1 cellular context compared by ENCODE assay signal in the genomic region with DNA sequence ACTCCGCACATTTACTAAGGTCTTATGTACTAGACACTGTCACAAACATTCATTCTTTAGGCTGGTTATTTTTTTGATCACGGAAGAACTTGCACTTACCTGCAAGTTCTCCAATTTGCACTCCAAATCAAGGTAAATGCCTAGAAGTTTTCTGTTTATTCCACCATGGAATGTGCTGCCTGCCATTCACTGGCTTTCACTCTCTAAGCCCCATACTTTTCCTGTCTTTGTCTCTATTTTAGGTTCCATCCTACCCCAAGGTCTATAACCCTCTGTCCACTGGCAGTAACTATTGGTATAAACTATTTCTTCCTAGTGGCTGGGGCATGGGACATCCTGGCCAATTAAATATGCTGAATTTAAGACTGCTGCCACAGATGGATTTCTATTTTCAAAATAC.
TF ChIP-seq lines count a peak whose summit lies in the region.

No MANE protein-coding gene starts in this region.

TF ChIP-seq in WTC11, 78 proteins besides CTCF, POLR2A, EP300 and RAD21 (continued from another document):
- TF ChIP-seq, protein P1, sequence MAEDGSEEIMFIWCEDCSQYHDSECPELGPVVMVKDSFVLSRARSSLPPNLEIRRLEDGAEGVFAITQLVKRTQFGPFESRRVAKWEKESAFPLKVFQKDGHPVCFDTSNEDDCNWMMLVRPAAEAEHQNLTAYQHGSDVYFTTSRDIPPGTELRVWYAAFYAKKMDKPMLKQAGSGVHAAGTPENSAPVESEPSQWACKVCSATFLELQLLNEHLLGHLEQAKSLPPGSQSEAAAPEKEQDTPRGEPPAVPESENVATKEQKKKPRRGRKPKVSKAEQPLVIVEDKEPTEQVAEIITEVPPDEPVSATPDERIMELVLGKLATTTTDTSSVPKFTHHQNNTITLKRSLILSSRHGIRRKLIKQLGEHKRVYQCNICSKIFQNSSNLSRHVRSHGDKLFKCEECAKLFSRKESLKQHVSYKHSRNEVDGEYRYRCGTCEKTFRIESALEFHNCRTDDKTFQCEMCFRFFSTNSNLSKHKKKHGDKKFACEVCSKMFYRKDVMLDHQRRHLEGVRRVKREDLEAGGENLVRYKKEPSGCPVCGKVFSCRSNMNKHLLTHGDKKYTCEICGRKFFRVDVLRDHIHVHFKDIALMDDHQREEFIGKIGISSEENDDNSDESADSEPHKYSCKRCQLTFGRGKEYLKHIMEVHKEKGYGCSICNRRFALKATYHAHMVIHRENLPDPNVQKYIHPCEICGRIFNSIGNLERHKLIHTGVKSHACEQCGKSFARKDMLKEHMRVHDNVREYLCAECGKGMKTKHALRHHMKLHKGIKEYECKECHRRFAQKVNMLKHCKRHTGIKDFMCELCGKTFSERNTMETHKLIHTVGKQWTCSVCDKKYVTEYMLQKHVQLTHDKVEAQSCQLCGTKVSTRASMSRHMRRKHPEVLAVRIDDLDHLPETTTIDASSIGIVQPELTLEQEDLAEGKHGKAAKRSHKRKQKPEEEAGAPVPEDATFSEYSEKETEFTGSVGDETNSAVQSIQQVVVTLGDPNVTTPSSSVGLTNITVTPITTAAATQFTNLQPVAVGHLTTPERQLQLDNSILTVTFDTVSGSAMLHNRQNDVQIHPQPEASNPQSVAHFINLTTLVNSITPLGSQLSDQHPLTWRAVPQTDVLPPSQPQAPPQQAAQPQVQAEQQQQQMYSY (CRISPR knock-in tag; IDR thresholded peaks at IDR 0.05): no peak
